8 cellular contexts compared by ENCODE assay signal in genomic region chr2:203534486-203535077, GRCh38. TPM values are rescaled to one million over a fixed set of nuclear protein-coding genes. Genes with fewer than 3 reads are reported as not detected.
DNase-seq lines count a peak whose midpoint lies in the region; ATAC-seq and TF ChIP-seq lines count a peak whose summit lies in the region.

No MANE protein-coding gene starts in this region.

- H3K9me3 ChIP-seq in CD8-positive, alpha-beta memory T cell (ENCODE audit: low read length), result no peaks in the 10 kb centered on the region
- H3K9me3 ChIP-seq in ovary, result no peaks in the 10 kb centered on the region
- H3K9me3 ChIP-seq in aorta (ENCODE audit: control insufficient read depth, low read length), result no peaks in the 10 kb centered on the region

- TF ChIP-seq CTCF in fibroblast of the aortic adventitia (IDR thresholded peaks at IDR 0.05; ENCODE audit: insufficient read depth, low read length) (no peak), ovary (IDR thresholded peaks at IDR 0.05) (no peak)

- peaks cover 21 to 55% of the 10 kb centered on the region in 2 donors for H3K27me3 Mint-ChIP-seq in CD8-positive, alpha-beta memory T cell

- POLR2A ChIA-PET in CD8-positive, alpha-beta memory T cell (lab: Charles Lee), result interaction anchor here (1.2 kb wide), 1 partner anchor 206 kb away, joined by 4 read pairs; no protein-coding TSS in a partner anchor

- peak; percentile 8 to 49 (median 31) for DNase-seq in CD8-positive, alpha-beta memory T cell
- DNase-seq in MV-4-11 (lab: John Stamatoyannopoulos, UW), result peak; percentile 17
- peak; percentile 53 to 62 for DNase-seq in activated T-cell treated with anti-CD3 and anti-CD28 coated beads, Interleukin-2, amount 50 U/mL, for 48 hours
- DNase-seq in fibroblast of the aortic adventitia (ENCODE audit: low read depth), result no peak
- DNase-seq in ovary, result peak in 2 of 5 donors; percentile 32 to 43
- DNase-seq in aorta, result no peak
- DNase-seq in NCI-H2029 (lab: John Stamatoyannopoulos, UW), result no peak

- peaks cover 2% of the 10 kb centered on the region for H3K27me3 ChIP-seq in CD8-positive, alpha-beta memory T cell (ENCODE audit: insufficient read depth, low read length, poor library complexity, severe bottlenecking)
- H3K27me3 ChIP-seq in ovary, result no peaks in the 10 kb centered on the region
- H3K27me3 ChIP-seq in aorta (ENCODE audit: control insufficient read depth in 1 of 2, insufficient read depth in 2 of 2, low read length in 1 of 2), result no peaks in the 10 kb centered on the region

- no peaks in the 10 kb centered on the region for H3K36me3 ChIP-seq in CD8-positive, alpha-beta memory T cell (ENCODE audit: insufficient read depth, low read length)
- H3K36me3 ChIP-seq in ovary, result no peaks in the 10 kb centered on the region
- no peaks in the 10 kb centered on the region for H3K36me3 ChIP-seq in aorta (ENCODE audit: control insufficient read depth in 1 of 2, insufficient read depth in 2 of 2, low read length in 1 of 2)

- H3K36me3 Mint-ChIP-seq in CD8-positive, alpha-beta memory T cell, result no peaks in the 10 kb centered on the region

- intact Hi-C loops in ovary (cut with DNase I), result no loop called here
- intact Hi-C loops in aorta (cut with DNase I), result loop anchor here (2.0 to 5.0 kb wide), 3 partner anchors 43 to 116 kb away; no protein-coding TSS in a partner anchor

- ATAC-seq in GM21723 (IDR thresholded peaks at IDR 0.05; ENCODE audit: unreplicated experiment), result peak; percentile 40
- ATAC-seq in aorta (ENCODE audit: low FRiP score), result peak; percentile 57

- 0 to 1% (median 0%) methylated on average over 25 to 43 of the region's 43 CpGs for WGBS in ovary, 3 donors
- WGBS in aorta, 2 donors, result 0% methylated on average over 29 to 43 of the region's 43 CpGs

- TF ChIP-seq EP300 in ovary (IDR thresholded peaks at IDR 0.05), result no peak

- CTCF ChIA-PET in CD8-positive, alpha-beta memory T cell (lab: Charles Lee), result interaction anchor here (1.4 kb wide), 1 partner anchor 281 kb away, joined by 5 read pairs; no protein-coding TSS in a partner anchor

- no peak overlapping the region for H3K27ac ChIP-seq in CD8-positive, alpha-beta memory T cell (ENCODE audit: low read depth, low read length)
- H3K27ac ChIP-seq in ovary (peak overlapping the region; percentile 75 to 82), aorta (ENCODE audit: low read depth in 1 of 2, low read length in 2 of 2) (peak overlapping the region; percentile 17 to 91)

- H3K4me3 Mint-ChIP-seq in CD8-positive, alpha-beta memory T cell, result peak overlapping the region; percentile 78 to 92 (median 83)

- H3K4me1 Mint-ChIP-seq in CD8-positive, alpha-beta memory T cell, result peaks cover 12 to 22% (median 17%) of the 10 kb centered on the region in 3 donors

- H3K27ac Mint-ChIP-seq in CD8-positive, alpha-beta memory T cell, result peak overlapping the region in 3 of 8 donors; percentile 5 to 21 (median 16)

- H3K9me3 Mint-ChIP-seq in CD8-positive, alpha-beta memory T cell, result peaks cover 0 to 11% (median 6%) of the 10 kb centered on the region in 5 donors

- peak overlapping the region; percentile 63 for H3K4me3 ChIP-seq in CD8-positive, alpha-beta memory T cell (ENCODE audit: low read length)
- H3K4me3 ChIP-seq in fibroblast of the aortic adventitia (ENCODE audit: low read depth, low read length) (peak overlapping the region; percentile 67), ovary (peak overlapping the region; percentile 67), aorta (ENCODE audit: low read length in 2 of 2) (peak overlapping the region; percentile 91 to 98)

- TF ChIP-seq POLR2A in ovary (IDR thresholded peaks at IDR 0.05), result no peak

- peaks cover 11% of the 10 kb centered on the region for H3K4me1 ChIP-seq in CD8-positive, alpha-beta memory T cell (ENCODE audit: insufficient read depth, low read length)
- H3K4me1 ChIP-seq in ovary (ENCODE audit: insufficient read depth) (peaks cover 3% of the 10 kb centered on the region), aorta (ENCODE audit: control insufficient read depth in 1 of 2, insufficient read depth in 2 of 2, low read length in 2 of 2) (peaks cover 0 to 5% of the 10 kb centered on the region in 2 donors)

RNA-seq across cellular contexts. Expression of gene RAPH1, which starts 0.5 kb away (rescaled TPM):
- 1 to 10 TPM; 2.8 to 3.5 TPM for total RNA-seq in CD8-positive, alpha-beta memory T cell
- polyA plus RNA-seq in CD8-positive, alpha-beta memory T cell, result not detected
- 16.5 and 18.8 TPM in 2 replicates for total RNA-seq in fibroblast of the aortic adventitia (ENCODE audit: low replicate concordance)
- total RNA-seq in ovary, result 10 to 100 TPM in 5 of 7 donors, 1 to 10 TPM in 2; 6.8 to 23.5 (median 10.5) TPM
- 10 to 100 TPM in 1 of 2 donors, 1 to 10 TPM in 1; 2.7 to 13.6 TPM for polyA plus RNA-seq in ovary
- 10 to 100 TPM; 62.0 to 74.2 TPM for total RNA-seq in aorta
- 1 to 10 TPM; 3.7 to 6.4 TPM for polyA plus RNA-seq in aorta

Comparison
In these comparisons a context has a peak if more than half of its experiments do, and no peak if none do; other contexts are left out.
1. DNase-seq: peak in CD8-positive, alpha-beta memory T cell (5 of 5), MV-4-11 (single experiment) and activated T-cell treated with anti-CD3 and anti-CD28 coated beads, Interleukin-2, amount 50 U/mL, for 48 hours (2 of 2); none in fibroblast of the aortic adventitia (single experiment), aorta (0 of 2) and NCI-H2029 (single experiment).
2. intact Hi-C loops: an anchor here in aorta (2.0 to 5.0 kb wide); none called in ovary.
3. Peak in every context shown above with its lines, with median percentiles within 50 percentile points of each other: H3K4me3 ChIP-seq.